ENCODE assay signal across 11 cellular contexts in genomic region chr15:69794643-69795461, GRCh38.
DNase-seq lines count a peak whose midpoint lies in the region; ATAC-seq and TF ChIP-seq lines count a peak whose summit lies in the region.
"Had no signal": no experiment of that assay in that cellular context is flagged by ENCODE, and none has a peak within 500 bp of the region (broad histone marks: within the 10 kb centered on the region; RNA-seq: fewer than 3 reads in every experiment).

No MANE protein-coding gene starts in this region.

- H3K4me3 Mint-ChIP-seq in HFFc6, result peak overlapping the region; percentile 65

- H3K4me3 ChIP-seq in breast epithelium, result no peak overlapping the region

- peaks cover 35% of the 10 kb centered on the region for H3K4me1 Mint-ChIP-seq in HFFc6 (ENCODE audit: low read depth)

- no peak for TF ChIP-seq CTCF in HFFc6 (IDR thresholded peaks at IDR 0.05)
- TF ChIP-seq CTCF in breast epithelium (IDR thresholded peaks at IDR 0.05), result no peak

- ATAC-seq in GM21390 (IDR thresholded peaks at IDR 0.05; ENCODE audit: unreplicated experiment), result no peak

- H3K27me3 ChIP-seq in breast epithelium, result no peaks in the 10 kb centered on the region

- no peaks in the 10 kb centered on the region for H3K36me3 Mint-ChIP-seq in HFFc6 (ENCODE audit: low read depth)

- H3K27me3 Mint-ChIP-seq in HFFc6 (ENCODE audit: insufficient read depth), result peaks cover 2% of the 10 kb centered on the region; the same call in 1 of the 2 replicates

- H3K9me3 Mint-ChIP-seq in HFFc6, result no peaks in the 10 kb centered on the region

- TF ChIP-seq POLR2A in breast epithelium (IDR thresholded peaks at IDR 0.05), result no peak

- peak overlapping the region; percentile 72 to 80 for H3K27ac ChIP-seq in breast epithelium
- H3K27ac ChIP-seq: VCaP had no signal

- H3K27ac Mint-ChIP-seq in HFFc6, result peak overlapping the region; percentile 84

- H3K4me1 ChIP-seq in breast epithelium, result no peaks in the 10 kb centered on the region

- H3K9me3 ChIP-seq in breast epithelium, result peaks cover 7% of the 10 kb centered on the region in 2 donors

- no peaks in the 10 kb centered on the region for H3K36me3 ChIP-seq in breast epithelium

- DNase-seq in HFFc6 (peak; percentile 45), breast epithelium (ENCODE audit: low spot score in 2 of 2) (peak in 1 of 2 donors; percentile 76), iris pigment epithelial cell (ENCODE audit: low read depth) (peak; percentile 44), stromal cell of bone marrow (ENCODE audit: low read depth) (peak; percentile 29), T-helper 9 cell (no peak), ecto neural progenitor cell (ENCODE audit: low spot score) (no peak), NCI-H226 (no peak)
- DNase-seq: central memory CD4-positive, alpha-beta T cell; NCI-H510A treated with DMSO at 0.1 percent for 48 hours had no signal

- intact Hi-C loops in breast epithelium (cut with DNase I; ENCODE audit: low total_unique reads), result no loop called here

Comparison
In these comparisons a context has a peak if more than half of its experiments do, and no peak if none do; other contexts are left out.
1. DNase-seq: peak in HFFc6 (single experiment), iris pigment epithelial cell (single experiment) and stromal cell of bone marrow (single experiment); none in T-helper 9 cell (single experiment), ecto neural progenitor cell (single experiment) and NCI-H226 (single experiment).